Comparison of ENCODE assay signal across 8 cellular contexts in genomic region chr12:101829639-101830390, GRCh38. TPM values are rescaled to one million over a fixed set of nuclear protein-coding genes. Genes with fewer than 3 reads are reported as not detected.
DNase-seq lines count a peak whose midpoint lies in the region; ATAC-seq and TF ChIP-seq lines count a peak whose summit lies in the region.

No MANE protein-coding gene starts in this region.

- H3K36me3 ChIP-seq in CD8-positive, alpha-beta memory T cell (ENCODE audit: insufficient read depth, low read length): no peaks in the 10 kb centered on the region
- H3K36me3 ChIP-seq in WERI-Rb-1 (no peaks in the 10 kb centered on the region), gastroesophageal sphincter (no peaks in the 10 kb centered on the region)

- ATAC-seq in gastroesophageal sphincter (no peak), sciatic nerve (peak; percentile 38), HG03432 (IDR thresholded peaks at IDR 0.05; ENCODE audit: unreplicated experiment) (no peak), GM18907 (IDR thresholded peaks at IDR 0.05; ENCODE audit: unreplicated experiment) (no peak), HG03095 (IDR thresholded peaks at IDR 0.05; ENCODE audit: unreplicated experiment) (no peak)

- intact Hi-C loops in sciatic nerve (cut with DNase I): loop anchor here (10.0 kb wide), 1 partner anchor 55 kb away; no protein-coding TSS in a partner anchor

- POLR2A ChIA-PET in CD8-positive, alpha-beta memory T cell (lab: Charles Lee): interaction anchor here (0.7 to 2.2 kb wide), 10 partner anchors 9 to 649 kb away, joined by 3 to 14 read pairs (median 4); partner anchors contain the start of genes DRAM1 and WASHC3

- no peak for DNase-seq in CD8-positive, alpha-beta memory T cell
- no peak for DNase-seq in HFFc6
- no peak for DNase-seq in WERI-Rb-1
- DNase-seq in sciatic nerve (ENCODE audit: low spot score): no peak

- H3K4me1 Mint-ChIP-seq in CD8-positive, alpha-beta memory T cell: peaks cover 50 to 63% (median 56%) of the 10 kb centered on the region in 3 donors
- H3K4me1 Mint-ChIP-seq in HFFc6 (ENCODE audit: low read depth): peaks cover 46% of the 10 kb centered on the region

- peaks cover 54% of the 10 kb centered on the region for H3K4me1 ChIP-seq in CD8-positive, alpha-beta memory T cell (ENCODE audit: insufficient read depth, low read length)
- H3K4me1 ChIP-seq in gastroesophageal sphincter: peaks cover 0 to 46% (median 7%) of the 10 kb centered on the region in 3 donors

- no peaks in the 10 kb centered on the region for H3K9me3 Mint-ChIP-seq in CD8-positive, alpha-beta memory T cell
- H3K9me3 Mint-ChIP-seq in HFFc6: no peaks in the 10 kb centered on the region

- TF ChIP-seq EP300 in gastroesophageal sphincter (IDR thresholded peaks at IDR 0.05): no peak

- H3K27me3 ChIP-seq in CD8-positive, alpha-beta memory T cell (ENCODE audit: insufficient read depth, low read length, poor library complexity, severe bottlenecking): no peaks in the 10 kb centered on the region
- H3K27me3 ChIP-seq in WERI-Rb-1 (ENCODE audit: insufficient read depth, low read depth, severe bottlenecking): no peaks in the 10 kb centered on the region
- no peaks in the 10 kb centered on the region for H3K27me3 ChIP-seq in gastroesophageal sphincter

- peak overlapping the region; percentile 83 to 98 (median 96) for H3K27ac Mint-ChIP-seq in CD8-positive, alpha-beta memory T cell
- peak overlapping the region; percentile 81 for H3K27ac Mint-ChIP-seq in HFFc6

- no peaks in the 10 kb centered on the region for H3K27me3 Mint-ChIP-seq in CD8-positive, alpha-beta memory T cell
- H3K27me3 Mint-ChIP-seq in HFFc6 (ENCODE audit: insufficient read depth): no peaks in the 10 kb centered on the region

- WGBS in gastroesophageal sphincter (ENCODE audit: low coverage in 1 of 2), 2 donors: 2 to 3% methylated on average over 7 to 12 of the region's 13 CpGs

- TF ChIP-seq CTCF in HFFc6 (IDR thresholded peaks at IDR 0.05) (no peak), WERI-Rb-1 (IDR thresholded peaks at IDR 0.05; ENCODE audit: low read depth, low read length) (no peak), gastroesophageal sphincter (IDR thresholded peaks at IDR 0.05) (no peak)

- no peak for TF ChIP-seq POLR2A in gastroesophageal sphincter (IDR thresholded peaks at IDR 0.05)

- CTCF ChIA-PET in CD8-positive, alpha-beta memory T cell (lab: Charles Lee): interaction anchor here (0.6 to 7.5 kb wide), 18 partner anchors 9 to 476 kb away, joined by 3 to 67 read pairs (median 6); no protein-coding TSS in a partner anchor

- H3K4me3 ChIP-seq in CD8-positive, alpha-beta memory T cell (ENCODE audit: low read length): peak overlapping the region; percentile 82
- H3K4me3 ChIP-seq in WERI-Rb-1 (ENCODE audit: low read depth, low read length) (peak overlapping the region; percentile 88), gastroesophageal sphincter (peak overlapping the region; percentile 93 to 95)

- H3K27ac ChIP-seq in CD8-positive, alpha-beta memory T cell (ENCODE audit: low read depth, low read length): peak overlapping the region; percentile 74
- H3K27ac ChIP-seq in WERI-Rb-1 (peak overlapping the region; percentile 64), gastroesophageal sphincter (peak overlapping the region; percentile 58 to 90 (median 88))

- no peaks in the 10 kb centered on the region for H3K9me3 ChIP-seq in CD8-positive, alpha-beta memory T cell (ENCODE audit: low read length)
- H3K9me3 ChIP-seq in WERI-Rb-1 (ENCODE audit: severe bottlenecking) (no peaks in the 10 kb centered on the region), gastroesophageal sphincter (no peaks in the 10 kb centered on the region)

- peak overlapping the region; percentile 92 to 100 (median 98) for H3K4me3 Mint-ChIP-seq in CD8-positive, alpha-beta memory T cell
- peak overlapping the region; percentile 99 for H3K4me3 Mint-ChIP-seq in HFFc6

- H3K36me3 Mint-ChIP-seq in CD8-positive, alpha-beta memory T cell: peaks cover 0 to 5% (median 0%) of the 10 kb centered on the region in 3 donors
- no peaks in the 10 kb centered on the region for H3K36me3 Mint-ChIP-seq in HFFc6 (ENCODE audit: low read depth)

RNA-seq across cellular contexts. Expression of gene GNPTAB, which starts 0.9 kb away (rescaled TPM):
- 10 to 100 TPM; 62.1 to 64.7 TPM for total RNA-seq in CD8-positive, alpha-beta memory T cell
- polyA plus RNA-seq in CD8-positive, alpha-beta memory T cell: 49.7 TPM
- total RNA-seq in HFFc6 (2021; fragmentation: NEBNext Ultra II Directional; extraction: Animal tissue kit (Norgen Biotek cat#: 25700)): 10 to 100 TPM; 37.1 to 53.6 (median 44.9) TPM
- total RNA-seq in gastroesophageal sphincter: 10 to 100 TPM; 25.8 to 43.2 (median 36.3) TPM
- 45.7 TPM for total RNA-seq in sciatic nerve

RNA-seq across cellular contexts. Expression of gene DRAM1, which starts 47.6 kb away (rescaled TPM):
- 1 to 10 TPM; 8.9 to 9.7 TPM for total RNA-seq in CD8-positive, alpha-beta memory T cell
- 5.5 TPM for polyA plus RNA-seq in CD8-positive, alpha-beta memory T cell
- 100 to 1,000 TPM; 109 to 136 (median 122) TPM for total RNA-seq in HFFc6 (2021; fragmentation: NEBNext Ultra II Directional; extraction: Animal tissue kit (Norgen Biotek cat#: 25700))
- total RNA-seq in gastroesophageal sphincter: 10 to 100 TPM; 13.2 to 29.1 (median 21.2) TPM
- 21.6 TPM for total RNA-seq in sciatic nerve
